18 cellular contexts compared by ENCODE assay signal in genomic region chr12:6241495-6241894, GRCh38. TPM values are rescaled to one million over a fixed set of nuclear protein-coding genes. Genes with fewer than 3 reads are reported as not detected.
DNase-seq lines count a peak whose midpoint lies in the region; ATAC-seq, FAIRE-seq and TF ChIP-seq lines count a peak whose summit lies in the region.
"Had no signal": no experiment of that assay in that cellular context is flagged by ENCODE, and none has a peak within 500 bp of the region (broad histone marks: within the 10 kb centered on the region; RNA-seq: fewer than 3 reads in every experiment).

No MANE protein-coding gene starts in this region.

- BruUV-seq in endothelial cell of umbilical vein (replicated peaks; lab: Mats Ljungman, UMichigan) = no TSS peak

- no peaks in the 10 kb centered on the region for H3K9me3 ChIP-seq in endothelial cell of umbilical vein (replicated peaks; ENCODE audit: control insufficient read depth, insufficient read depth, low read length)
- no peaks in the 10 kb centered on the region for H3K9me3 ChIP-seq in upper lobe of left lung
- H3K9me3 ChIP-seq: tibial artery had no signal

- TF ChIP-seq POLR2A in endothelial cell of umbilical vein (IDR thresholded peaks at IDR 0.05; ENCODE audit: low read depth, low read length) (no peak), upper lobe of left lung (IDR thresholded peaks at IDR 0.05) (no peak)

- H3K9me1 ChIP-seq in endothelial cell of umbilical vein (replicated peaks; ENCODE audit: control insufficient read depth, extremely low read depth, insufficient read depth, low read length) = no peaks in the 10 kb centered on the region

- H3K4me1 ChIP-seq in endothelial cell of umbilical vein (ENCODE audit: control insufficient read depth, extremely low read depth, insufficient read depth, low read length) (peaks cover 9% of the 10 kb centered on the region), upper lobe of left lung (peaks cover 6 to 14% (median 13%) of the 10 kb centered on the region in 4 donors)
- H3K4me1 ChIP-seq: A549, SJSA1 had no signal

- DNase-seq in NCI-H2196 (lab: John Stamatoyannopoulos, UW; ENCODE audit: unreplicated experiment) (peak; percentile 18), NCI-H2196 treated with DMSO at 0.1 percent for 48 hours (lab: John Stamatoyannopoulos, UW; ENCODE audit: unreplicated experiment) (no peak), endothelial cell of umbilical vein (ENCODE audit: low read depth, low spot score) (peak; percentile 74), midbrain (lab: John Stamatoyannopoulos, UW) (peak; percentile 7), upper lobe of left lung (peak in 1 of 2 donors; percentile 86), RCC 7860 (ENCODE audit: low spot score) (no peak), D341Med (ENCODE audit: low spot score) (no peak)
- DNase-seq in activated CD4-positive, alpha-beta T cell treated with anti-CD3 and anti-CD28 coated beads, Interleukin-2, amount 50 U/mL, for 1 hour = no peak
- DNase-seq: activated naive CD8-positive, alpha-beta T cell treated with anti-CD3 and anti-CD28 coated beads for 36 hours; immature natural killer cell; NCI-H774; spleen had no signal

- WGBS in upper lobe of left lung, 2 donors = 21 to 25% methylated on average over 7 of the region's 7 CpGs

- H3K4me3 ChIP-seq in endothelial cell of umbilical vein (replicated peaks in 1 of 3; ENCODE audit: insufficient read depth in 1 of 3, low read depth in 1 of 3, low read length in 3 of 3) (no peak overlapping the region), upper lobe of left lung (no peak overlapping the region)
- H3K4me3 ChIP-seq: A549, SJSA1, spleen, tibial artery had no signal

- no peak overlapping the region for H3K4me2 ChIP-seq in endothelial cell of umbilical vein (ENCODE audit: insufficient read depth, low read length)
- H3K4me2 ChIP-seq: A549 had no signal

- no peaks in the 10 kb centered on the region for H4K20me1 ChIP-seq in endothelial cell of umbilical vein (replicated peaks; ENCODE audit: control insufficient read depth, extremely low read depth, insufficient read depth, low read length)

- POLR2A ChIA-PET in endothelial cell of umbilical vein (lab: Charles Lee) = no interaction called here

- CTCF ChIA-PET in endothelial cell of umbilical vein (lab: Charles Lee) = interaction anchor here (0.9 to 2.0 kb wide), 8 partner anchors 9 to 253 kb away, joined by 3 to 16 read pairs (median 4); no protein-coding TSS in a partner anchor

- ATAC-seq in upper lobe of left lung (ENCODE audit: low FRiP score in 2 of 2) = peak; percentile 42 to 79
- ATAC-seq: A549; natural killer cell treated with Interleukin-12 subunit alpha and Interleukin-12 subunit beta and Interleukin-15 and Interleukin-18, amount 100 ng/mL, for 72 hours had no signal

- H2AFZ ChIP-seq in endothelial cell of umbilical vein (ENCODE audit: low read depth, low read length) = no peak overlapping the region

- FAIRE-seq in endothelial cell of umbilical vein (lab: Jason Lieb, UNC) = peak; percentile 77
- FAIRE-seq in RCC 7860 (lab: Jason Lieb, UNC) = no peak
- FAIRE-seq: A549, colon, D721Med had no signal

- H3K27me3 ChIP-seq in endothelial cell of umbilical vein (ENCODE audit: control insufficient read depth in 2 of 2, insufficient read depth in 2 of 2, low read length in 2 of 2) = no peaks in the 10 kb centered on the region
- no peaks in the 10 kb centered on the region for H3K27me3 ChIP-seq in upper lobe of left lung
- H3K27me3 ChIP-seq: SJSA1, spleen, tibial artery had no signal

- dilution Hi-C loops in endothelial cell of umbilical vein (cut with MboI; ENCODE audit: extremely low pct_ligation_motif_present, low sequenced_read_pairs) = no loop called here

- H3K79me2 ChIP-seq in endothelial cell of umbilical vein (ENCODE audit: control insufficient read depth, insufficient read depth, low read length) = no peaks in the 10 kb centered on the region

- H3K36me3 ChIP-seq in endothelial cell of umbilical vein (ENCODE audit: control insufficient read depth in 2 of 2, extremely low read depth in 1 of 2, insufficient read depth in 2 of 2, low read length in 2 of 2) (peaks cover 13 to 15% of the 10 kb centered on the region in 2 experiments), upper lobe of left lung (peaks cover 2 to 27% (median 12%) of the 10 kb centered on the region in 4 donors)

- H3K27ac ChIP-seq in endothelial cell of umbilical vein (ENCODE audit: insufficient read depth, low read depth, low read length) (no peak overlapping the region), upper lobe of left lung (peak overlapping the region in 3 of 4 donors; percentile 35 to 55 (median 45))
- H3K27ac ChIP-seq: A549, SJSA1, spleen, tibial artery had no signal

- no peak for TF ChIP-seq EP300 in upper lobe of left lung (IDR thresholded peaks at IDR 0.05)

- intact Hi-C loops in endothelial cell of umbilical vein (cut with micrococcal nuclease) = no loop called here

- no peak for TF ChIP-seq CTCF in endothelial cell of umbilical vein (IDR thresholded peaks at IDR 0.05; ENCODE audit: extremely low read depth in 1 of 2, insufficient read depth in 1 of 2, low read depth in 1 of 2, low read length in 2 of 2)
- no peak for TF ChIP-seq CTCF in upper lobe of left lung (IDR thresholded peaks at IDR 0.05)

- no peak overlapping the region for H3K9ac ChIP-seq in endothelial cell of umbilical vein (replicated peaks; ENCODE audit: extremely low read depth, insufficient read depth, low read length)

TF ChIP-seq in endothelial cell of umbilical vein, 7 proteins besides CTCF, POLR2A, EP300 and RAD21:
- TF ChIP-seq MYC (IDR thresholded peaks at IDR 0.05; ENCODE audit: low read depth, low read length) = no peak
- no peak for TF ChIP-seq EZH2 (IDR thresholded peaks at IDR 0.05; ENCODE audit: borderline replicate concordance, low read depth, low read length, severe bottlenecking)
- TF ChIP-seq POLR2AphosphoS5 (IDR thresholded peaks at IDR 0.05; ENCODE audit: insufficient read depth, low read depth, low read length) = peak; percentile 62
- no peak for TF ChIP-seq GATA2 (IDR thresholded peaks at IDR 0.05; ENCODE audit: insufficient read depth, insufficient read length, low read depth, low read length)

RNA-seq across cellular contexts. Expression of gene CD9, which starts 41.3 kb away (rescaled TPM):
- total RNA-seq in endothelial cell of umbilical vein (379 and 504 TPM in 2 replicates), upper lobe of left lung (100 to 1,000 TPM in 5 of 6 donors, 10 to 100 TPM in 1; 96.4 to 716 (median 484) TPM)
- polyA plus RNA-seq in endothelial cell of umbilical vein = 943 and 1,225 TPM in 2 replicates
- 972 and 1,213 TPM in 2 replicates for polyA plus RNA-seq in endothelial cell of umbilical vein (2011; cell fraction: cytosol; rRNA removed)
- 481 and 655 TPM in 2 replicates for polyA plus RNA-seq in endothelial cell of umbilical vein (2011; cell fraction: nucleus; rRNA removed)
- polyA plus RNA-seq in endothelial cell of umbilical vein (2012) = 1,387 and 1,527 TPM in 2 replicates
- 848 and 909 TPM in 2 replicates for polyA minus RNA-seq in endothelial cell of umbilical vein
- polyA minus RNA-seq in endothelial cell of umbilical vein (2011; cell fraction: cytosol; rRNA and poly(A)+ RNA removed) = 79.2 TPM
- polyA minus RNA-seq in endothelial cell of umbilical vein (2011; cell fraction: nucleus; rRNA and poly(A)+ RNA removed) = 148 and 194 TPM in 2 replicates

Comparison
In these comparisons a context has a peak if more than half of its experiments do, and no peak if none do; other contexts are left out.
1. DNase-seq: peak in NCI-H2196 (single experiment), endothelial cell of umbilical vein (single experiment) and midbrain (single experiment); none in NCI-H2196 treated with DMSO at 0.1 percent for 48 hours (single experiment), RCC 7860 (single experiment), activated CD4-positive, alpha-beta T cell treated with anti-CD3 and anti-CD28 coated beads, Interleukin-2, amount 50 U/mL, for 1 hour (single experiment) and D341Med (single experiment).